In genomic region chr13:33158830-33159229, GRCh38 we compare ENCODE assay signal across 19 cellular contexts.
A peak's percentile ranks its signal among the peaks of the same experiment; 100 is the strongest.
DNase-seq lines count a peak whose midpoint lies in the region; ATAC-seq and TF ChIP-seq lines count a peak whose summit lies in the region.
"Had no signal": no experiment of that assay in that cellular context is flagged by ENCODE, and none has a peak within 500 bp of the region (broad histone marks: within the 10 kb centered on the region; RNA-seq: fewer than 3 reads in every experiment).

No MANE protein-coding gene starts in this region.

- H3K27ac ChIP-seq in ascending aorta (peak overlapping the region; percentile 53 to 65), thoracic aorta (peak overlapping the region; percentile 14 to 27)
- H3K27ac ChIP-seq: KMS-11, SJSA1 had no signal

- no peaks in the 10 kb centered on the region for H3K27me3 Mint-ChIP-seq in nephron progenitor cell (ENCODE audit: low read depth, poor library complexity)

- no peak overlapping the region for H3K4me3 ChIP-seq in ascending aorta
- no peak overlapping the region for H3K4me3 ChIP-seq in choroid plexus epithelial cell (ENCODE audit: low read depth, low read length)
- H3K4me3 ChIP-seq in thoracic aorta = no peak overlapping the region
- H3K4me3 ChIP-seq: SJSA1 had no signal

- H3K36me3 Mint-ChIP-seq in nephron progenitor cell (ENCODE audit: low read depth) = peaks cover 16% of the 10 kb centered on the region

- peaks cover 32% of the 10 kb centered on the region for H3K4me1 Mint-ChIP-seq in nephron progenitor cell
- H3K4me1 Mint-ChIP-seq: CD4-positive, CD25-positive, alpha-beta regulatory T cell had no signal

- H3K9me3 ChIP-seq in ascending aorta (peaks cover 0 to 9% of the 10 kb centered on the region in 2 donors), thoracic aorta (no peaks in the 10 kb centered on the region)
- H3K9me3 ChIP-seq: SJSA1 had no signal

- H3K4me1 ChIP-seq in ascending aorta (peaks cover 0 to 9% of the 10 kb centered on the region in 2 donors), thoracic aorta (ENCODE audit: control insufficient read depth in 1 of 2, low read depth in 2 of 2) (peaks cover 3 to 29% of the 10 kb centered on the region in 2 donors)
- H3K4me1 ChIP-seq: SJSA1 had no signal

- ATAC-seq in thoracic aorta (ENCODE audit: insufficient number of reproducible peaks, low FRiP score, low read depth) = no peak
- no peak for ATAC-seq in HG03175 (IDR thresholded peaks at IDR 0.05; ENCODE audit: unreplicated experiment)

- peak overlapping the region; percentile 47 for H3K27ac Mint-ChIP-seq in nephron progenitor cell
- H3K27ac Mint-ChIP-seq: CD4-positive, CD25-positive, alpha-beta regulatory T cell had no signal

- intact Hi-C loops in ascending aorta (cut with DNase I) = no loop called here

- DNase-seq in ascending aorta (ENCODE audit: low spot score in 2 of 2) (no peak), choroid plexus epithelial cell (ENCODE audit: low read depth) (peak; percentile 61), nephron progenitor cell (no peak), thoracic aorta (ENCODE audit: low spot score) (no peak), activated gamma-delta T cell (lab: John Stamatoyannopoulos, UW) (no peak), DMS 273 (lab: John Stamatoyannopoulos, UW; ENCODE audit: unreplicated experiment) (no peak), NCI-H69 (lab: John Stamatoyannopoulos, UW) (no peak)
- DNase-seq: CD4-positive, CD25-positive, alpha-beta regulatory T cell; DMS79; MV-4-11; NCI-H1105 treated with DMSO at 0.1 percent for 48 hours; NCI-H2029 treated with DMSO at 0.1 percent for 48 hours; NCI-H2171; NCI-H345; NCI-H524; NCI-H82 had no signal

- no peak for TF ChIP-seq CTCF in ascending aorta (IDR thresholded peaks at IDR 0.05)
- TF ChIP-seq CTCF in choroid plexus epithelial cell (conservative IDR thresholded peaks at IDR 0.05; ENCODE audit: low read depth, low read length) = no peak
- no peak for TF ChIP-seq CTCF in nephron progenitor cell (IDR thresholded peaks at IDR 0.05)
- no peak for TF ChIP-seq CTCF in thoracic aorta (IDR thresholded peaks at IDR 0.05)

- H3K4me3 Mint-ChIP-seq in nephron progenitor cell = no peak overlapping the region
- H3K4me3 Mint-ChIP-seq: CD4-positive, CD25-positive, alpha-beta regulatory T cell had no signal

- H3K9me3 Mint-ChIP-seq in nephron progenitor cell = peaks cover 20% of the 10 kb centered on the region

- H3K36me3 ChIP-seq in ascending aorta (peaks cover 6 to 17% of the 10 kb centered on the region in 2 donors), thoracic aorta (no peaks in the 10 kb centered on the region)

- H3K27me3 ChIP-seq in ascending aorta (no peaks in the 10 kb centered on the region), thoracic aorta (replicated peaks; ENCODE audit: insufficient read depth) (no peaks in the 10 kb centered on the region)
- H3K27me3 ChIP-seq: SJSA1 had no signal
